ENCODE assay signal across 21 cellular contexts in genomic region chr9:18185196-18185595, GRCh38.
DNase-seq lines count a peak whose midpoint lies in the region; ATAC-seq and TF ChIP-seq lines count a peak whose summit lies in the region.
"Had no signal": no experiment of that assay in that cellular context is flagged by ENCODE, and none has a peak within 500 bp of the region (broad histone marks: within the 10 kb centered on the region; RNA-seq: fewer than 3 reads in every experiment).

No MANE protein-coding gene starts in this region.

- peaks cover 0 to 5% (median 0%) of the 10 kb centered on the region in 4 donors for H3K4me1 ChIP-seq in Peyer's patch
- peaks cover 2 to 49% (median 13%) of the 10 kb centered on the region in 3 donors for H3K4me1 ChIP-seq in gastroesophageal sphincter
- peaks cover 6 to 14% of the 10 kb centered on the region in 2 donors for H3K4me1 ChIP-seq in mucosa of rectum (ENCODE audit: control insufficient read depth in 2 of 2, insufficient read depth in 2 of 2, low read length in 2 of 2)
- no peaks in the 10 kb centered on the region for H3K4me1 ChIP-seq in ovary (ENCODE audit: insufficient read depth)

- peak in 1 of 3 donors; percentile 66 for DNase-seq in Peyer's patch
- no peak for DNase-seq in erythroblast (lab: John Stamatoyannopoulos, UW)
- DNase-seq in HCEC 1CT = no peak
- DNase-seq in ovary = no peak
- DNase-seq: activated CD4-positive, alpha-beta T cell treated with anti-CD3 and anti-CD28 coated beads for 1 hour; CD4-positive, alpha-beta memory T cell; DMS79 treated with DMSO at 0.1 percent for 48 hours; foreskin fibroblast; naive B cell; NCI-H1092 treated with DMSO at 0.1 percent for 48 hours; NCI-H2107; SK-N-SH; stimulated activated naive B cell treated with anti-CD40 and anti-IgM and Interleukin-4, amounts not matched to agents 10 μg/mL and 1 μg/mL and 100 μg/mL, for 72 hours; T1000 had no signal

- H3K9me3 ChIP-seq in Peyer's patch = no peaks in the 10 kb centered on the region
- H3K9me3 ChIP-seq in gastroesophageal sphincter = no peaks in the 10 kb centered on the region
- H3K9me3 ChIP-seq in mucosa of rectum (ENCODE audit: control insufficient read depth in 2 of 2, low read length in 2 of 2) = no peaks in the 10 kb centered on the region
- no peaks in the 10 kb centered on the region for H3K9me3 ChIP-seq in ovary
- H3K9me3 ChIP-seq: SK-N-SH had no signal

- TF ChIP-seq CTCF in Peyer's patch (IDR thresholded peaks at IDR 0.05) (no peak), gastroesophageal sphincter (IDR thresholded peaks at IDR 0.05) (no peak), ovary (IDR thresholded peaks at IDR 0.05) (no peak)

- H3K27ac ChIP-seq in Peyer's patch (peak overlapping the region in 3 of 4 donors; percentile 33 to 75 (median 67)), gastroesophageal sphincter (peak overlapping the region in 3 of 4 donors; percentile 39 to 63 (median 41)), mucosa of rectum (ENCODE audit: low read depth in 2 of 2, low read length in 2 of 2) (peak overlapping the region; percentile 73 to 82), ovary (no peak overlapping the region)
- H3K27ac ChIP-seq: KMS-11 had no signal

- 61 to 100% methylated on average over 1 to 2 of the region's 2 CpGs for WGBS in gastroesophageal sphincter (ENCODE audit: low coverage in 1 of 2), 2 donors
- WGBS in ovary, 3 donors = 75 to 85% (median 81%) methylated on average over 2 of the region's 2 CpGs

- TF ChIP-seq POLR2A in Peyer's patch (IDR thresholded peaks at IDR 0.05) (no peak), gastroesophageal sphincter (IDR thresholded peaks at IDR 0.05) (no peak), erythroblast (IDR thresholded peaks at IDR 0.05; ENCODE audit: low read length) (no peak), ovary (IDR thresholded peaks at IDR 0.05) (no peak)

- intact Hi-C loops in ovary (cut with DNase I) = no loop called here

- no peaks in the 10 kb centered on the region for H3K27me3 ChIP-seq in Peyer's patch
- no peaks in the 10 kb centered on the region for H3K27me3 ChIP-seq in gastroesophageal sphincter
- H3K27me3 ChIP-seq in mucosa of rectum (ENCODE audit: control insufficient read depth in 2 of 2, insufficient read depth in 2 of 2, low read length in 2 of 2) = no peaks in the 10 kb centered on the region
- H3K27me3 ChIP-seq in ovary = no peaks in the 10 kb centered on the region

- TF ChIP-seq EP300 in gastroesophageal sphincter (IDR thresholded peaks at IDR 0.05) = no peak
- no peak for TF ChIP-seq EP300 in ovary (IDR thresholded peaks at IDR 0.05)

- H3K36me3 ChIP-seq in Peyer's patch = no peaks in the 10 kb centered on the region
- no peaks in the 10 kb centered on the region for H3K36me3 ChIP-seq in gastroesophageal sphincter
- no peaks in the 10 kb centered on the region for H3K36me3 ChIP-seq in mucosa of rectum (ENCODE audit: control insufficient read depth in 2 of 2, insufficient read depth in 2 of 2, low read length in 2 of 2)
- no peaks in the 10 kb centered on the region for H3K36me3 ChIP-seq in ovary

- peak; percentile 57 for ATAC-seq in GM19463 (IDR thresholded peaks at IDR 0.05; ENCODE audit: unreplicated experiment)
- ATAC-seq in gastroesophageal sphincter = no peak
- ATAC-seq in SK-N-SH treated with all-trans-retinoic acid at 6 μM for 48 hours = no peak
- ATAC-seq: activated naive CD4-positive, alpha-beta T cell treated with anti-CD3 and anti-CD28 coated beads, Interleukin-2, amount 50 U/mL, for 72 hours; sciatic nerve; stimulated activated naive B cell treated with anti-CD40 and anti-IgM and Interleukin-4, amounts not matched to agents 10 μg/mL and 1 μg/mL and 100 μg/mL, for 72 hours had no signal

- no peak overlapping the region for H3K4me3 ChIP-seq in Peyer's patch
- H3K4me3 ChIP-seq in gastroesophageal sphincter = no peak overlapping the region
- no peak overlapping the region for H3K4me3 ChIP-seq in mucosa of rectum (ENCODE audit: low read length in 2 of 2)
- no peak overlapping the region for H3K4me3 ChIP-seq in ovary

- H3K9ac ChIP-seq in mucosa of rectum (ENCODE audit: low read depth in 1 of 2, low read length in 2 of 2) = no peak overlapping the region
- H3K9ac ChIP-seq: KMS-11, SK-N-SH had no signal

TF ChIP-seq in SK-N-SH treated with all-trans-retinoic acid at 6 μM for 48 hours, 23 proteins besides CTCF, POLR2A, EP300 and RAD21:
- no peak for TF ChIP-seq BACH2 (CRISPR knock-in tag; IDR thresholded peaks at IDR 0.05; ENCODE audit: borderline replicate concordance)
- no peak for TF ChIP-seq TCF4 (CRISPR knock-in tag; IDR thresholded peaks at IDR 0.05; ENCODE audit: borderline replicate concordance)
- TF ChIP-seq ZC3H10 (CRISPR knock-in tag; IDR thresholded peaks at IDR 0.05) = no peak
- no peak for TF ChIP-seq CSDC2 (CRISPR knock-in tag; IDR thresholded peaks at IDR 0.05)
- TF ChIP-seq RARB (CRISPR knock-in tag; IDR thresholded peaks at IDR 0.05) = no peak
- no peak for TF ChIP-seq ZNF70 (CRISPR knock-in tag; IDR thresholded peaks at IDR 0.05)
- no peak for TF ChIP-seq ZFP30 (CRISPR knock-in tag; IDR thresholded peaks at IDR 0.05)
- TF ChIP-seq ARNTL (CRISPR knock-in tag; IDR thresholded peaks at IDR 0.05; ENCODE audit: borderline replicate concordance, low read depth) = no peak
- TF ChIP-seq POU6F1 (CRISPR knock-in tag; IDR thresholded peaks at IDR 0.05; ENCODE audit: borderline replicate concordance, low read depth) = no peak
- TF ChIP-seq PPARA (CRISPR knock-in tag; IDR thresholded peaks at IDR 0.05; ENCODE audit: borderline replicate concordance) = no peak
- no peak for TF ChIP-seq GLIS3 (CRISPR knock-in tag; IDR thresholded peaks at IDR 0.05)

Comparison
In these comparisons a context has a peak if more than half of its experiments do, and no peak if none do; other contexts are left out.
1. H3K27ac ChIP-seq: peak in Peyer's patch (3 of 4), gastroesophageal sphincter (3 of 4) and mucosa of rectum (2 of 2); none in ovary (0 of 2).